ENCODE assay signal across 1 cellular context in the genomic region with DNA sequence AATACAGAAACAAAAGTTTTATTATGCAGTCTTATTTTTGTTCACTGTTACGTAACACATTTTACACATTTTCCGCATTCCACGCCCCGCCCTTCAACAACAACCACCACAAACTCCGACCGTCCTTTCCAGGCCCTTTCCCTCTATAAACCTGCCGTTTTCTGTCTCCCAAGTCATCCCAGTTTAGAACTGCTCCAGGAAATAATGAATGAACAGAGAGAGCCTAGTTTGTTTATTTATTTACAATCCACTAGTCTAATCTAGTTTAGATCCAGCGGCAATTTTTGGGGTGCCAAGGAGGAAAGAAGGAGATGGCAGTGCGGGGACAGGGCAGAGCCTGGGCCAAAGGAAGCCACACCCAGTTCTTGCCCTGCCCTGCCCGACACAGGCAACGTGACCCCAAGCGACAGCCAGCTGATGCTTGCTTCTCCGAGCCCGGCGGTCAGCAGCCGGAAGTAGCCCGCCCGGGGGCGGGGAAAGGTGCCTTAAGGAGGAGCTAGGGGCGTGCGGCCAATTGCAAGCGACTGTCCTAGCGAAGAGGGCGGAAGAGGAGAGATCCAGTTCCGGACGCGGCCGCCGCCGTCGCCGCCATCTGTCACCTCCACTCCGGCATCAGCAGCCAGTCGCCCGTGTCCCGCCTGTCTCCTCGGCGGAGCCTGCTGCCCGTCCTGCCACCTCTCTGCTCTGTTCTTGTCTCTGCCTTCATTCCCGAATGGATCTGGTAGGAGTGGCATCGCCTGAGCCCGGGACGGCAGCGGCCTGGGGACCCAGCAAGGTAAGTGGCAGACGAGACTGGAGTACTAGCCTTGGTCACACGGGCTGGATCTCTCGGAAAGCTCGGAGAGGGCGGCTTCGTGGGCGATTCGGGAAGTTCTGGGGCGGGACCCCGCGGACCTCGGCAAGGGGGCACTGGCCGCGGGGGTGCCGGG.
TF ChIP-seq lines count a peak whose summit lies in the region.

A gene with protein sequence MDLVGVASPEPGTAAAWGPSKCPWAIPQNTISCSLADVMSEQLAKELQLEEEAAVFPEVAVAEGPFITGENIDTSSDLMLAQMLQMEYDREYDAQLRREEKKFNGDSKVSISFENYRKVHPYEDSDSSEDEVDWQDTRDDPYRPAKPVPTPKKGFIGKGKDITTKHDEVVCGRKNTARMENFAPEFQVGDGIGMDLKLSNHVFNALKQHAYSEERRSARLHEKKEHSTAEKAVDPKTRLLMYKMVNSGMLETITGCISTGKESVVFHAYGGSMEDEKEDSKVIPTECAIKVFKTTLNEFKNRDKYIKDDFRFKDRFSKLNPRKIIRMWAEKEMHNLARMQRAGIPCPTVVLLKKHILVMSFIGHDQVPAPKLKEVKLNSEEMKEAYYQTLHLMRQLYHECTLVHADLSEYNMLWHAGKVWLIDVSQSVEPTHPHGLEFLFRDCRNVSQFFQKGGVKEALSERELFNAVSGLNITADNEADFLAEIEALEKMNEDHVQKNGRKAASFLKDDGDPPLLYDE (plus strand): TSS at position 560 of the 929 bp plus-strand sequence. CDS start 153 bp downstream, at position 713.

TF ChIP-seq in HEK293, 187 proteins besides CTCF, POLR2A, EP300 and RAD21 (continued from another document and continues in another):
- TF ChIP-seq ZNF391 (tag by site-specific recombination; IDR thresholded peaks at IDR 0.05; ENCODE audit: borderline replicate concordance, low read depth) (no peak), YY1 (tag by site-specific recombination; IDR thresholded peaks at IDR 0.05) (no peak; the same call in 1 of the 2 replicates), ZNF548 (tag by site-specific recombination; IDR thresholded peaks at IDR 0.05) (no peak), ZNF274 (IDR thresholded peaks at IDR 0.05; ENCODE audit: low read length) (no peak), ZNF274 (tag by site-specific recombination; IDR thresholded peaks at IDR 0.05; ENCODE audit: borderline replicate concordance) (no peak), ZNF521 (tag by site-specific recombination; IDR thresholded peaks at IDR 0.05) (no peak), ZNF311 (tag by site-specific recombination; IDR thresholded peaks at IDR 0.05; ENCODE audit: borderline replicate concordance) (no peak), ZNF214 (tag by site-specific recombination; IDR thresholded peaks at IDR 0.05; ENCODE audit: borderline replicate concordance) (no peak), ZFP41 (tag by site-specific recombination; IDR thresholded peaks at IDR 0.05; ENCODE audit: borderline replicate concordance) (no peak), HOXC10 (CRISPR knock-in tag; IDR thresholded peaks at IDR 0.05) (no peak), ZNF776 (tag by site-specific recombination; IDR thresholded peaks at IDR 0.05; ENCODE audit: borderline replicate concordance) (no peak), ZNF366 (tag by site-specific recombination; conservative IDR thresholded peaks at IDR 0.05) (peak; percentile 56), MEIS1 (CRISPR knock-in tag; IDR thresholded peaks at IDR 0.05; ENCODE audit: borderline replicate concordance) (no peak), ZNF624 (tag by site-specific recombination; IDR thresholded peaks at IDR 0.05) (no peak), ZNF48 (tag by site-specific recombination; IDR thresholded peaks at IDR 0.05) (no peak), ZNF335 (tag by site-specific recombination; conservative IDR thresholded peaks at IDR 0.05) (peak; percentile 99), ZNF621 (tag by site-specific recombination; IDR thresholded peaks at IDR 0.05) (no peak), KLF9 (tag by site-specific recombination; IDR thresholded peaks at IDR 0.05; ENCODE audit: low read depth) (peak; percentile 82), SP2 (tag by site-specific recombination; IDR thresholded peaks at IDR 0.05) (peak; percentile 95), PRDM1 (tag by site-specific recombination; IDR thresholded peaks at IDR 0.05) (peak; percentile 12; the same call in 1 of the 2 replicates)
- TF ChIP-seq, protein P1, sequence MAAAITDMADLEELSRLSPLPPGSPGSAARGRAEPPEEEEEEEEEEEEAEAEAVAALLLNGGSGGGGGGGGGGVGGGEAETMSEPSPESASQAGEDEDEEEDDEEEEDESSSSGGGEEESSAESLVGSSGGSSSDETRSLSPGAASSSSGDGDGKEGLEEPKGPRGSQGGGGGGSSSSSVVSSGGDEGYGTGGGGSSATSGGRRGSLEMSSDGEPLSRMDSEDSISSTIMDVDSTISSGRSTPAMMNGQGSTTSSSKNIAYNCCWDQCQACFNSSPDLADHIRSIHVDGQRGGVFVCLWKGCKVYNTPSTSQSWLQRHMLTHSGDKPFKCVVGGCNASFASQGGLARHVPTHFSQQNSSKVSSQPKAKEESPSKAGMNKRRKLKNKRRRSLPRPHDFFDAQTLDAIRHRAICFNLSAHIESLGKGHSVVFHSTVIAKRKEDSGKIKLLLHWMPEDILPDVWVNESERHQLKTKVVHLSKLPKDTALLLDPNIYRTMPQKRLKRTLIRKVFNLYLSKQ (tag by site-specific recombination; IDR thresholded peaks at IDR 0.05; ENCODE audit: borderline replicate concordance) = no peak
- TF ChIP-seq, protein P2, sequence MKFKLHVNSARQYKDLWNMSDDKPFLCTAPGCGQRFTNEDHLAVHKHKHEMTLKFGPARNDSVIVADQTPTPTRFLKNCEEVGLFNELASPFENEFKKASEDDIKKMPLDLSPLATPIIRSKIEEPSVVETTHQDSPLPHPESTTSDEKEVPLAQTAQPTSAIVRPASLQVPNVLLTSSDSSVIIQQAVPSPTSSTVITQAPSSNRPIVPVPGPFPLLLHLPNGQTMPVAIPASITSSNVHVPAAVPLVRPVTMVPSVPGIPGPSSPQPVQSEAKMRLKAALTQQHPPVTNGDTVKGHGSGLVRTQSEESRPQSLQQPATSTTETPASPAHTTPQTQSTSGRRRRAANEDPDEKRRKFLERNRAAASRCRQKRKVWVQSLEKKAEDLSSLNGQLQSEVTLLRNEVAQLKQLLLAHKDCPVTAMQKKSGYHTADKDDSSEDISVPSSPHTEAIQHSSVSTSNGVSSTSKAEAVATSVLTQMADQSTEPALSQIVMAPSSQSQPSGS (tag by site-specific recombination; IDR thresholded peaks at IDR 0.05; ENCODE audit: low read depth) = no peak
- TF ChIP-seq, protein P3, sequence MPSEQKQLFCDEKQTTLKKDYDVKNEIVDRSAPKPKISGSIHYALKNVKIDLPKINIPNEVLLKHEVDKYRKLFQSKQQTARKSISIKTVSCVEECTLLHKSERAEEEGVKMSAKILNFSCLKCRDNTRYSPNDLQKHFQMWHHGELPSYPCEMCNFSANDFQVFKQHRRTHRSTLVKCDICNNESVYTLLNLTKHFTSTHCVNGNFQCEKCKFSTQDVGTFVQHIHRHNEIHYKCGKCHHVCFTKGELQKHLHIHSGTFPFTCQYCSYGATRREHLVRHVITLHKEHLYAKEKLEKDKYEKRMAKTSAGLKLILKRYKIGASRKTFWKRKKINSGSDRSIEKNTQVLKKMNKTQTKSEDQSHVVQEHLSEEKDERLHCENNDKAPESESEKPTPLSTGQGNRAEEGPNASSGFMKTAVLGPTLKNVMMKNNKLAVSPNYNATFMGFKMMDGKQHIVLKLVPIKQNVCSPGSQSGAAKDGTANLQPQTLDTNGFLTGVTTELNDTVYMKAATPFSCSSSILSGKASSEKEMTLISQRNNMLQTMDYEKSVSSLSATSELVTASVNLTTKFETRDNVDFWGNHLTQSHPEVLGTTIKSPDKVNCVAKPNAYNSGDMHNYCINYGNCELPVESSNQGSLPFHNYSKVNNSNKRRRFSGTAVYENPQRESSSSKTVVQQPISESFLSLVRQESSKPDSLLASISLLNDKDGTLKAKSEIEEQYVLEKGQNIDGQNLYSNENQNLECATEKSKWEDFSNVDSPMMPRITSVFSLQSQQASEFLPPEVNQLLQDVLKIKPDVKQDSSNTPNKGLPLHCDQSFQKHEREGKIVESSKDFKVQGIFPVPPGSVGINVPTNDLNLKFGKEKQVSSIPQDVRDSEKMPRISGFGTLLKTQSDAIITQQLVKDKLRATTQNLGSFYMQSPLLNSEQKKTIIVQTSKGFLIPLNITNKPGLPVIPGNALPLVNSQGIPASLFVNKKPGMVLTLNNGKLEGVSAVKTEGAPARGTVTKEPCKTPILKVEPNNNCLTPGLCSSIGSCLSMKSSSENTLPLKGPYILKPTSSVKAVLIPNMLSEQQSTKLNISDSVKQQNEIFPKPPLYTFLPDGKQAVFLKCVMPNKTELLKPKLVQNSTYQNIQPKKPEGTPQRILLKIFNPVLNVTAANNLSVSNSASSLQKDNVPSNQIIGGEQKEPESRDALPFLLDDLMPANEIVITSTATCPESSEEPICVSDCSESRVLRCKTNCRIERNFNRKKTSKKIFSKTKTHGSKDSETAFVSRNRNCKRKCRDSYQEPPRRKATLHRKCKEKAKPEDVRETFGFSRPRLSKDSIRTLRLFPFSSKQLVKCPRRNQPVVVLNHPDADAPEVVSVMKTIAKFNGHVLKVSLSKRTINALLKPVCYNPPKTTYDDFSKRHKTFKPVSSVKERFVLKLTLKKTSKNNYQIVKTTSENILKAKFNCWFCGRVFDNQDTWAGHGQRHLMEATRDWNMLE (tag by site-specific recombination; conservative IDR thresholded peaks at IDR 0.05; ENCODE audit: low read depth) = peak; percentile 46; the same call in 1 of the 2 replicates
- TF ChIP-seq, protein P4, sequence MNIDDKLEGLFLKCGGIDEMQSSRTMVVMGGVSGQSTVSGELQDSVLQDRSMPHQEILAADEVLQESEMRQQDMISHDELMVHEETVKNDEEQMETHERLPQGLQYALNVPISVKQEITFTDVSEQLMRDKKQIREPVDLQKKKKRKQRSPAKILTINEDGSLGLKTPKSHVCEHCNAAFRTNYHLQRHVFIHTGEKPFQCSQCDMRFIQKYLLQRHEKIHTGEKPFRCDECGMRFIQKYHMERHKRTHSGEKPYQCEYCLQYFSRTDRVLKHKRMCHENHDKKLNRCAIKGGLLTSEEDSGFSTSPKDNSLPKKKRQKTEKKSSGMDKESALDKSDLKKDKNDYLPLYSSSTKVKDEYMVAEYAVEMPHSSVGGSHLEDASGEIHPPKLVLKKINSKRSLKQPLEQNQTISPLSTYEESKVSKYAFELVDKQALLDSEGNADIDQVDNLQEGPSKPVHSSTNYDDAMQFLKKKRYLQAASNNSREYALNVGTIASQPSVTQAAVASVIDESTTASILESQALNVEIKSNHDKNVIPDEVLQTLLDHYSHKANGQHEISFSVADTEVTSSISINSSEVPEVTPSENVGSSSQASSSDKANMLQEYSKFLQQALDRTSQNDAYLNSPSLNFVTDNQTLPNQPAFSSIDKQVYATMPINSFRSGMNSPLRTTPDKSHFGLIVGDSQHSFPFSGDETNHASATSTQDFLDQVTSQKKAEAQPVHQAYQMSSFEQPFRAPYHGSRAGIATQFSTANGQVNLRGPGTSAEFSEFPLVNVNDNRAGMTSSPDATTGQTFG (tag by site-specific recombination; IDR thresholded peaks at IDR 0.05; ENCODE audit: borderline replicate concordance) = no peak
- TF ChIP-seq, protein P5, sequence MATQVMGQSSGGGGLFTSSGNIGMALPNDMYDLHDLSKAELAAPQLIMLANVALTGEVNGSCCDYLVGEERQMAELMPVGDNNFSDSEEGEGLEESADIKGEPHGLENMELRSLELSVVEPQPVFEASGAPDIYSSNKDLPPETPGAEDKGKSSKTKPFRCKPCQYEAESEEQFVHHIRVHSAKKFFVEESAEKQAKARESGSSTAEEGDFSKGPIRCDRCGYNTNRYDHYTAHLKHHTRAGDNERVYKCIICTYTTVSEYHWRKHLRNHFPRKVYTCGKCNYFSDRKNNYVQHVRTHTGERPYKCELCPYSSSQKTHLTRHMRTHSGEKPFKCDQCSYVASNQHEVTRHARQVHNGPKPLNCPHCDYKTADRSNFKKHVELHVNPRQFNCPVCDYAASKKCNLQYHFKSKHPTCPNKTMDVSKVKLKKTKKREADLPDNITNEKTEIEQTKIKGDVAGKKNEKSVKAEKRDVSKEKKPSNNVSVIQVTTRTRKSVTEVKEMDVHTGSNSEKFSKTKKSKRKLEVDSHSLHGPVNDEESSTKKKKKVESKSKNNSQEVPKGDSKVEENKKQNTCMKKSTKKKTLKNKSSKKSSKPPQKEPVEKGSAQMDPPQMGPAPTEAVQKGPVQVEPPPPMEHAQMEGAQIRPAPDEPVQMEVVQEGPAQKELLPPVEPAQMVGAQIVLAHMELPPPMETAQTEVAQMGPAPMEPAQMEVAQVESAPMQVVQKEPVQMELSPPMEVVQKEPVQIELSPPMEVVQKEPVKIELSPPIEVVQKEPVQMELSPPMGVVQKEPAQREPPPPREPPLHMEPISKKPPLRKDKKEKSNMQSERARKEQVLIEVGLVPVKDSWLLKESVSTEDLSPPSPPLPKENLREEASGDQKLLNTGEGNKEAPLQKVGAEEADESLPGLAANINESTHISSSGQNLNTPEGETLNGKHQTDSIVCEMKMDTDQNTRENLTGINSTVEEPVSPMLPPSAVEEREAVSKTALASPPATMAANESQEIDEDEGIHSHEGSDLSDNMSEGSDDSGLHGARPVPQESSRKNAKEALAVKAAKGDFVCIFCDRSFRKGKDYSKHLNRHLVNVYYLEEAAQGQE (tag by site-specific recombination; IDR thresholded peaks at IDR 0.05) = no peak
- TF ChIP-seq, protein P6, sequence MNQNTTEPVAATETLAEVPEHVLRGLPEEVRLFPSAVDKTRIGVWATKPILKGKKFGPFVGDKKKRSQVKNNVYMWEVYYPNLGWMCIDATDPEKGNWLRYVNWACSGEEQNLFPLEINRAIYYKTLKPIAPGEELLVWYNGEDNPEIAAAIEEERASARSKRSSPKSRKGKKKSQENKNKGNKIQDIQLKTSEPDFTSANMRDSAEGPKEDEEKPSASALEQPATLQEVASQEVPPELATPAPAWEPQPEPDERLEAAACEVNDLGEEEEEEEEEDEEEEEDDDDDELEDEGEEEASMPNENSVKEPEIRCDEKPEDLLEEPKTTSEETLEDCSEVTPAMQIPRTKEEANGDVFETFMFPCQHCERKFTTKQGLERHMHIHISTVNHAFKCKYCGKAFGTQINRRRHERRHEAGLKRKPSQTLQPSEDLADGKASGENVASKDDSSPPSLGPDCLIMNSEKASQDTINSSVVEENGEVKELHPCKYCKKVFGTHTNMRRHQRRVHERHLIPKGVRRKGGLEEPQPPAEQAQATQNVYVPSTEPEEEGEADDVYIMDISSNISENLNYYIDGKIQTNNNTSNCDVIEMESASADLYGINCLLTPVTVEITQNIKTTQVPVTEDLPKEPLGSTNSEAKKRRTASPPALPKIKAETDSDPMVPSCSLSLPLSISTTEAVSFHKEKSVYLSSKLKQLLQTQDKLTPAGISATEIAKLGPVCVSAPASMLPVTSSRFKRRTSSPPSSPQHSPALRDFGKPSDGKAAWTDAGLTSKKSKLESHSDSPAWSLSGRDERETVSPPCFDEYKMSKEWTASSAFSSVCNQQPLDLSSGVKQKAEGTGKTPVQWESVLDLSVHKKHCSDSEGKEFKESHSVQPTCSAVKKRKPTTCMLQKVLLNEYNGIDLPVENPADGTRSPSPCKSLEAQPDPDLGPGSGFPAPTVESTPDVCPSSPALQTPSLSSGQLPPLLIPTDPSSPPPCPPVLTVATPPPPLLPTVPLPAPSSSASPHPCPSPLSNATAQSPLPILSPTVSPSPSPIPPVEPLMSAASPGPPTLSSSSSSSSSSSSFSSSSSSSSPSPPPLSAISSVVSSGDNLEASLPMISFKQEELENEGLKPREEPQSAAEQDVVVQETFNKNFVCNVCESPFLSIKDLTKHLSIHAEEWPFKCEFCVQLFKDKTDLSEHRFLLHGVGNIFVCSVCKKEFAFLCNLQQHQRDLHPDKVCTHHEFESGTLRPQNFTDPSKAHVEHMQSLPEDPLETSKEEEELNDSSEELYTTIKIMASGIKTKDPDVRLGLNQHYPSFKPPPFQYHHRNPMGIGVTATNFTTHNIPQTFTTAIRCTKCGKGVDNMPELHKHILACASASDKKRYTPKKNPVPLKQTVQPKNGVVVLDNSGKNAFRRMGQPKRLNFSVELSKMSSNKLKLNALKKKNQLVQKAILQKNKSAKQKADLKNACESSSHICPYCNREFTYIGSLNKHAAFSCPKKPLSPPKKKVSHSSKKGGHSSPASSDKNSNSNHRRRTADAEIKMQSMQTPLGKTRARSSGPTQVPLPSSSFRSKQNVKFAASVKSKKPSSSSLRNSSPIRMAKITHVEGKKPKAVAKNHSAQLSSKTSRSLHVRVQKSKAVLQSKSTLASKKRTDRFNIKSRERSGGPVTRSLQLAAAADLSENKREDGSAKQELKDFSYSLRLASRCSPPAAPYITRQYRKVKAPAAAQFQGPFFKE (tag by site-specific recombination; IDR thresholded peaks at IDR 0.05; ENCODE audit: borderline replicate concordance) = no peak
